ENCODE assay signal across 8 cellular contexts in the genomic region with DNA sequence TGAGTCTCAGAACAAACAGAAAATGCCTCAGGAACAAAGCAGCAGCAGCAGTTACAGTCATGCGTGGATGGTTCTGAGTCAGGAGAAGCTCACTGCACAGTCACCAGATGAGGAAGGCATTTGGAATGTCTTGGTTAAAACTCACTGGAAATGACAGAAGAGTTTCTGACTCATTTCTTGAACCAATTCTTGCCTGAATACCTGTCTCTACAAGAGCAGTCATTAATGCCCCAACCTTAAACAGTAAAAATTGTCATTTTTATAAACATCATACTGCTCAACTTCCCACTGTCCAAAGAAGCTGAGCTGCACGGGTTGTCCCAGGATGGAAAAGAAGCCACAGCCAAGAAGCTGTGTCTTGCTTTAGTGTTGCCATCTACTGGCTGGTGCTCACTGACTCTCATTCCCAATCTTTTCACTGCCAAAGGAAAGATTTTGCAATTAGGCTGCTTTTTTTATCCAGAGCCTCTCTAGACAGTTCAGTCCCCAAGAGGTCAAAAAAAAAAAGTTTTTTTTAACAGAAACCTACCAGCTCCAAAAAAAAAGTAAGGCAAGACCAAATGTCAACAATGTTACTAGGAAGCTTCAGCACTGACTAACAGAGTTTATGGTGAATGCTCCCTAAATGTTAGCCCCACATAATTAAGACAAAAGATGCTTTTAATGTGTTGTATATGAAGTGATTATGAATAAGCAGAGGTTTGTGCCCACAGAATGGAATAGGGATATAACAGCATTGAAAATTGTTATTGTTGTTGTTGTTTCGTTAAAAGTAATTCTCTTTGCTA.
DNase-seq lines count a peak whose midpoint lies in the region; ATAC-seq and FAIRE-seq lines count a peak whose summit lies in the region.

No MANE protein-coding gene starts in this region.

- DNase-seq in DMS53 (lab: John Stamatoyannopoulos, UW): peak; percentile 71
- peak; percentile 31 for DNase-seq in KBM-7
- DNase-seq in glomerular visceral epithelial cell (ENCODE audit: extremely low spot score): peak; percentile 94
- peak; percentile 79 for DNase-seq in putamen (ENCODE audit: low spot score)

- peak; percentile 86 for FAIRE-seq in TTC549 (lab: Jason Lieb, UNC)

- ATAC-seq in GM19351 (IDR thresholded peaks at IDR 0.05; ENCODE audit: unreplicated experiment) (no peak), GM21390 (IDR thresholded peaks at IDR 0.05; ENCODE audit: unreplicated experiment) (no peak), HG02798 (IDR thresholded peaks at IDR 0.05; ENCODE audit: poor library complexity, unreplicated experiment) (no peak)

- in situ Hi-C loops in KBM-7 (cut with MboI; ENCODE audit: low pct_unique_long_range_greater_than_20kb, low sequenced_read_pairs): no loop called here

Comparison
In these comparisons a context has a peak if more than half of its experiments do, and no peak if none do; other contexts are left out.
1. DNase-seq: peak in every context shown above with its lines; median percentile 94 in glomerular visceral epithelial cell; 79 in putamen; 71 in DMS53; 31 in KBM-7.